In genomic region chr3:46882377-46883015, GRCh38 we compare ENCODE assay signal across 8 cellular contexts. TPM values are rescaled to one million over a fixed set of nuclear protein-coding genes. Genes with fewer than 3 reads are reported as not detected.
DNase-seq lines count a peak whose midpoint lies in the region; ATAC-seq and TF ChIP-seq lines count a peak whose summit lies in the region.

No MANE protein-coding gene starts in this region.

- no peaks in the 10 kb centered on the region for H3K36me3 Mint-ChIP-seq in Calu3 (ENCODE audit: insufficient read depth, unreplicated experiment)

- peaks cover 8% of the 10 kb centered on the region for H3K4me1 Mint-ChIP-seq in Calu3 (ENCODE audit: low read depth, unreplicated experiment)

- H3K27me3 Mint-ChIP-seq in Calu3 (ENCODE audit: unreplicated experiment), result peaks cover 67% of the 10 kb centered on the region

- peak overlapping the region; percentile 65 for H3K4me3 Mint-ChIP-seq in Calu3 (ENCODE audit: low read depth, unreplicated experiment)

- H3K9me3 ChIP-seq in NT2/D1 (ENCODE audit: insufficient read depth, low read length) (no peaks in the 10 kb centered on the region), mucosa of descending colon (no peaks in the 10 kb centered on the region)

- H3K36me3 ChIP-seq in NT2/D1 (ENCODE audit: insufficient read depth, insufficient read length, low read length) (no peaks in the 10 kb centered on the region), mucosa of descending colon (ENCODE audit: low read depth) (no peaks in the 10 kb centered on the region)

- ATAC-seq in mucosa of descending colon, result peak; percentile 35
- ATAC-seq in HG03095 (IDR thresholded peaks at IDR 0.05; ENCODE audit: unreplicated experiment), result no peak
- no peak for ATAC-seq in GM18870 (IDR thresholded peaks at IDR 0.05; ENCODE audit: unreplicated experiment)

- BruUV-seq in Calu3 (replicated peaks; lab: Mats Ljungman, UMichigan), result no TSS peak

- H3K4me1 ChIP-seq in NT2/D1 (ENCODE audit: insufficient read depth, insufficient read length) (peaks cover 30% of the 10 kb centered on the region), mucosa of descending colon (ENCODE audit: low read depth) (peaks cover 5% of the 10 kb centered on the region)

- no peak for TF ChIP-seq CTCF in Calu3 (IDR thresholded peaks at IDR 0.05; ENCODE audit: unreplicated experiment)
- no peak for TF ChIP-seq CTCF in mucosa of descending colon (IDR thresholded peaks at IDR 0.05)

- no peak for DNase-seq in Calu3
- DNase-seq in NT2/D1 (ENCODE audit: low read depth, low spot score), result peak; percentile 57
- DNase-seq in ecto neural progenitor cell (ENCODE audit: low spot score), result peak; percentile 73
- no peak for DNase-seq in mucosa of descending colon
- no peak for DNase-seq in NCI-H1105 treated with DMSO at 0.1 percent for 48 hours (lab: John Stamatoyannopoulos, UW)
- DNase-seq in activated effector memory CD4-positive, alpha-beta T cell treated with anti-CD3 and anti-CD28 coated beads, Interleukin-2, amount 50 U/mL, for 16 hours, result no peak

- no peaks in the 10 kb centered on the region for H3K9me3 Mint-ChIP-seq in Calu3 (ENCODE audit: low read depth, unreplicated experiment)

- no peak overlapping the region for H3K27ac Mint-ChIP-seq in Calu3 (ENCODE audit: unreplicated experiment)

- peak overlapping the region; percentile 78 for H3K9ac ChIP-seq in NT2/D1 (ENCODE audit: insufficient read length, low read depth)

- CTCF ChIA-PET in Calu3 (lab: Charles Lee), result no interaction called here

- H3K27me3 ChIP-seq in NT2/D1 (ENCODE audit: insufficient read depth, insufficient read length), result peaks cover 59% of the 10 kb centered on the region

- peak overlapping the region; percentile 62 for H3K4me3 ChIP-seq in NT2/D1 (ENCODE audit: insufficient read length, low read depth)
- H3K4me3 ChIP-seq in mucosa of descending colon, result peak overlapping the region; percentile 11

- intact Hi-C loops in Calu3 (cut with micrococcal nuclease; ENCODE audit: unreplicated experiment) (no loop called here), mucosa of descending colon (cut with DNase I, micrococcal nuclease) (no loop called here)

RNA-seq across cellular contexts. Expression of gene PTH1R, which starts 5.0 kb away (rescaled TPM):
- not detected in 2 replicates for total RNA-seq in Calu3 (2022)
- total RNA-seq in mucosa of descending colon, result 1 to 10 TPM in 2 of 3 donors, under 1 TPM in 1; 0.87 to 4.6 (median 1.9) TPM

RNA-seq across cellular contexts. Expression of gene MYL3, which starts 19.3 kb away (rescaled TPM):
- total RNA-seq in Calu3 (2022) (not detected in 2 replicates), mucosa of descending colon (1 to 10 TPM in 2 of 3 donors, under 1 TPM in 1; 0.32 to 3.1 (median 1.2) TPM)

Comparison
In these comparisons a context has a peak if more than half of its experiments do, and no peak if none do; other contexts are left out.
1. DNase-seq: peak in NT2/D1 (single experiment) and ecto neural progenitor cell (single experiment); none in Calu3 (single experiment), mucosa of descending colon (0 of 3), NCI-H1105 treated with DMSO at 0.1 percent for 48 hours (single experiment) and activated effector memory CD4-positive, alpha-beta T cell treated with anti-CD3 and anti-CD28 coated beads, Interleukin-2, amount 50 U/mL, for 16 hours (single experiment).